Comparison of ENCODE assay signal across 23 cellular contexts in the genomic region with DNA sequence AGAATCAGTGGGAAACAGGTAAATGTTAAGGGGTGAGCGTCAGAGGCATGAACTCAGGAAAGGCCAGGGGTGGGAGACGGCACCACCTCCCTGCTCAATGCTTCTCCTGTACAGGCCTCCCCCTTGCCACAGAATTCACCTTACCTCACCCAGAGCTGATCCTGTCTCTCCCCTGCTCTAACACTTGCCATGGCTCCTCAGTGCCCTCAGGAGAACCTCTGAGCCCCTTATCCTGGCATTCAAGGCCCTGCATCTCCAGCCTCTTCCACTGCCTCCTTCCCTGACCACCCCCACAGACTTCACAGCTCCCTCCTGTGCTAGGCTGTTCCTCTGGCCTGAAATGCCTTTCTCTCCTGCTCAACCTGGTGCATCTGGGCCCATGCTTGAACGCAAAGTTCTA. TPM values are rescaled to one million over a fixed set of nuclear protein-coding genes. Genes with fewer than 3 reads are reported as not detected.
DNase-seq lines count a peak whose midpoint lies in the region; ATAC-seq, FAIRE-seq and TF ChIP-seq lines count a peak whose summit lies in the region.
"Had no signal": no experiment of that assay in that cellular context is flagged by ENCODE, and none has a peak within 500 bp of the region (broad histone marks: within the 10 kb centered on the region; RNA-seq: fewer than 3 reads in every experiment).

No MANE protein-coding gene starts in this region.

- TF ChIP-seq RAD21 in K562 (CRISPR knock-in tag; conservative IDR thresholded peaks at IDR 0.05 in 1 of 2, IDR thresholded peaks at IDR 0.05 in 1 of 2): no peak

- H3K4me2 ChIP-seq in K562 (ENCODE audit: insufficient read depth, low read length) (no peak overlapping the region), neural progenitor cell (no peak overlapping the region)

- TF ChIP-seq POLR2A in K562 (conservative IDR thresholded peaks at IDR 0.05): no peak

- in situ Hi-C loops in K562 (cut with MboI): no loop called here

- DNase-seq in RWPE2 (ENCODE audit: low spot score) (no peak), K562 (ENCODE audit: extremely low read depth in 1 of 4, low spot score in 3 of 4) (no peak), neural progenitor cell (ENCODE audit: low spot score) (no peak), Calu3 (no peak)
- no peak for DNase-seq in activated naive CD4-positive, alpha-beta T cell treated with anti-CD3 and anti-CD28 coated beads for 36 hours
- DNase-seq: C1 segment of cervical spinal cord; Caco-2; CD8-positive, alpha-beta T cell; DMS 273 treated with DMSO at 0.1 percent for 48 hours; DMS79; GF-D8; H7; HCEC 1CT had no signal

- H3K9me1 ChIP-seq in K562 (ENCODE audit: control insufficient read depth, insufficient read depth, low read length): no peaks in the 10 kb centered on the region

- H2AFZ ChIP-seq in K562 (ENCODE audit: low read depth, low read length) (no peak overlapping the region), neural progenitor cell (replicated peaks) (no peak overlapping the region)

- H3K27me3 Mint-ChIP-seq in neural progenitor cell (ENCODE audit: insufficient read depth, low read depth): peaks cover 7% of the 10 kb centered on the region
- peaks cover 7% of the 10 kb centered on the region for H3K27me3 Mint-ChIP-seq in activated naive CD4-positive, alpha-beta T cell treated with anti-CD3 and anti-CD28 coated beads for 36 hours (ENCODE audit: low read depth)
- peaks cover 76% of the 10 kb centered on the region for H3K27me3 Mint-ChIP-seq in Calu3 (ENCODE audit: unreplicated experiment)

- no peak for TF ChIP-seq EP300 in K562 (IDR thresholded peaks at IDR 0.05; ENCODE audit: low read length)

- H3K36me3 Mint-ChIP-seq in neural progenitor cell (no peaks in the 10 kb centered on the region), Calu3 (ENCODE audit: insufficient read depth, unreplicated experiment) (no peaks in the 10 kb centered on the region)
- H3K36me3 Mint-ChIP-seq in activated naive CD4-positive, alpha-beta T cell treated with anti-CD3 and anti-CD28 coated beads for 36 hours (ENCODE audit: low read depth): no peaks in the 10 kb centered on the region
- H3K36me3 Mint-ChIP-seq: CD8-positive, alpha-beta T cell had no signal

- H3K9me3 ChIP-seq in RWPE2 (ENCODE audit: severe bottlenecking) (no peaks in the 10 kb centered on the region), K562 (replicated peaks; ENCODE audit: control insufficient read depth, insufficient read depth, low read depth, low read length) (no peaks in the 10 kb centered on the region), neural progenitor cell (ENCODE audit: low read depth) (no peaks in the 10 kb centered on the region)
- H3K9me3 ChIP-seq: Caco-2 had no signal

- H3K79me2 ChIP-seq in K562 (ENCODE audit: control insufficient read depth, insufficient read depth, low read length) (no peaks in the 10 kb centered on the region), neural progenitor cell (ENCODE audit: low read depth) (no peaks in the 10 kb centered on the region)

- H3K4me3 Mint-ChIP-seq in neural progenitor cell (peak overlapping the region; percentile 9), Calu3 (ENCODE audit: low read depth, unreplicated experiment) (no peak overlapping the region)
- H3K4me3 Mint-ChIP-seq in activated naive CD4-positive, alpha-beta T cell treated with anti-CD3 and anti-CD28 coated beads for 36 hours: no peak overlapping the region
- H3K4me3 Mint-ChIP-seq: CD8-positive, alpha-beta T cell had no signal

- H3K27ac ChIP-seq in RWPE2 (ENCODE audit: poor library complexity, severe bottlenecking) (no peak overlapping the region), K562 (ENCODE audit: extremely low read depth, low read depth, low read length) (no peak overlapping the region), neural progenitor cell (no peak overlapping the region)

- H3K36me3 ChIP-seq in RWPE2 (ENCODE audit: low read depth) (no peaks in the 10 kb centered on the region), K562 (ENCODE audit: control insufficient read depth, insufficient read depth, low read length) (no peaks in the 10 kb centered on the region), neural progenitor cell (no peaks in the 10 kb centered on the region)

- peaks cover 9% of the 10 kb centered on the region for H3K27me3 ChIP-seq in RWPE2 (ENCODE audit: insufficient read depth, poor library complexity, severe bottlenecking)
- H3K27me3 ChIP-seq in K562 (ENCODE audit: control insufficient read depth in 2 of 2, insufficient read depth in 2 of 2, low read length in 2 of 2): peaks cover 54 to 79% of the 10 kb centered on the region in 2 experiments
- H3K27me3 ChIP-seq in neural progenitor cell: no peaks in the 10 kb centered on the region

- POLR2A ChIA-PET in K562 (lab: Yijun Ruan, JAX): interaction anchor here (0.6 kb wide), 1 partner anchor 23 kb away, joined by 3 read pairs; no protein-coding TSS in a partner anchor

- TF ChIP-seq CTCF in RWPE2 (IDR thresholded peaks at IDR 0.05; ENCODE audit: poor library complexity, severe bottlenecking): no peak
- TF ChIP-seq CTCF in K562 (IDR thresholded peaks at IDR 0.05 in 2 of 3, conservative IDR thresholded peaks at IDR 0.05 in 1 of 3; ENCODE audit: insufficient read depth in 2 of 3, low read depth in 1 of 3, low read length in 3 of 3): no peak
- TF ChIP-seq CTCF in neural progenitor cell (IDR thresholded peaks at IDR 0.05): no peak
- no peak for TF ChIP-seq CTCF in Calu3 (IDR thresholded peaks at IDR 0.05; ENCODE audit: unreplicated experiment)

- H3K27ac Mint-ChIP-seq in neural progenitor cell: no peak overlapping the region
- no peak overlapping the region for H3K27ac Mint-ChIP-seq in activated naive CD4-positive, alpha-beta T cell treated with anti-CD3 and anti-CD28 coated beads for 36 hours
- H3K27ac Mint-ChIP-seq in Calu3 (ENCODE audit: unreplicated experiment): no peak overlapping the region
- H3K27ac Mint-ChIP-seq: CD8-positive, alpha-beta T cell had no signal

- ATAC-seq in RWPE2 (ENCODE audit: low read depth): peak; percentile 3; the same call in 1 of the 3 replicates
- peak; percentile 19; the same call in 1 of the 3 replicates for ATAC-seq in K562
- ATAC-seq in GM19455 (IDR thresholded peaks at IDR 0.05; ENCODE audit: unreplicated experiment): no peak
- ATAC-seq: CD8-positive, alpha-beta T cell had no signal

- H3K4me1 Mint-ChIP-seq in neural progenitor cell: no peaks in the 10 kb centered on the region
- H3K4me1 Mint-ChIP-seq in activated naive CD4-positive, alpha-beta T cell treated with anti-CD3 and anti-CD28 coated beads for 36 hours (ENCODE audit: low read depth): no peaks in the 10 kb centered on the region
- H3K4me1 Mint-ChIP-seq in Calu3 (ENCODE audit: low read depth, unreplicated experiment): no peaks in the 10 kb centered on the region

- intact Hi-C loops in K562 (cut with micrococcal nuclease) (no loop called here), Calu3 (cut with micrococcal nuclease; ENCODE audit: unreplicated experiment) (no loop called here)
- intact Hi-C loops in activated naive CD4-positive, alpha-beta T cell treated with anti-CD3 and anti-CD28 coated beads for 36 hours (cut with micrococcal nuclease): no loop called here

- H4K20me1 ChIP-seq in K562 (replicated peaks; ENCODE audit: control insufficient read depth, insufficient read depth, low read length) (peaks cover 8% of the 10 kb centered on the region; the same call in 1 of the 2 replicates), neural progenitor cell (ENCODE audit: low read depth) (no peaks in the 10 kb centered on the region)

- no peaks in the 10 kb centered on the region for H3F3A ChIP-seq in neural progenitor cell (ENCODE audit: low read depth)

- H3K9ac ChIP-seq in K562 (ENCODE audit: insufficient read depth in 1 of 2, low read depth in 2 of 2, low read length in 2 of 2) (no peak overlapping the region), neural progenitor cell (no peak overlapping the region)

- BruUV-seq in K562 (replicated peaks; lab: Mats Ljungman, UMichigan) (no TSS peak), Calu3 (replicated peaks; lab: Mats Ljungman, UMichigan) (no TSS peak)

- H3K4me1 ChIP-seq in RWPE2 (ENCODE audit: insufficient read depth, poor library complexity, severe bottlenecking) (no peaks in the 10 kb centered on the region), K562 (replicated peaks in 1 of 2; ENCODE audit: control insufficient read depth in 2 of 2, insufficient read depth in 2 of 2, low read length in 2 of 2) (no peaks in the 10 kb centered on the region), neural progenitor cell (no peaks in the 10 kb centered on the region)
- H3K4me1 ChIP-seq: Caco-2 had no signal

- H3K9me3 Mint-ChIP-seq in neural progenitor cell (no peaks in the 10 kb centered on the region), Calu3 (ENCODE audit: low read depth, unreplicated experiment) (no peaks in the 10 kb centered on the region)
- no peaks in the 10 kb centered on the region for H3K9me3 Mint-ChIP-seq in activated naive CD4-positive, alpha-beta T cell treated with anti-CD3 and anti-CD28 coated beads for 36 hours
- H3K9me3 Mint-ChIP-seq: CD8-positive, alpha-beta T cell had no signal

- no peak for FAIRE-seq in K562 (lab: Jason Lieb, UNC)
- FAIRE-seq: D721Med, GM12891, GM18507, H1 had no signal

- 10% methylated on average over 3 of the region's 3 CpGs for WGBS in K562 (ENCODE audit: insufficient coverage, low coverage, missing lambda C conversion rate)

- no peak overlapping the region for H3K4me3 ChIP-seq in RWPE2 (ENCODE audit: severe bottlenecking)
- H3K4me3 ChIP-seq in K562: no peak overlapping the region
- H3K4me3 ChIP-seq in neural progenitor cell: no peak overlapping the region

- CTCF ChIA-PET in K562 (lab: Yijun Ruan, JAX; ENCODE audit: low intra/inter-chr PET ratio): no interaction called here
- CTCF ChIA-PET in activated naive CD4-positive, alpha-beta T cell treated with anti-CD3 and anti-CD28 coated beads for 36 hours (lab: Charles Lee): interaction anchor here (1.6 kb wide), 1 partner anchor 17 kb away, joined by 4 read pairs; no protein-coding TSS in a partner anchor
- CTCF ChIA-PET in Calu3 (lab: Charles Lee): no interaction called here

RNA-seq across cellular contexts. Expression of gene BPIFB1, which starts 33.9 kb away (rescaled TPM):
- total RNA-seq in K562 (2011; cell fraction: chromatin; rRNA removed; ENCODE audit: low replicate concordance): not detected in 2 replicates
- not detected in 2 replicates for total RNA-seq in K562 (2011; cell fraction: nucleolus; rRNA removed)
- not detected in 2 replicates for total RNA-seq in K562 (2011; cell fraction: nucleoplasm; rRNA removed)
- total RNA-seq in K562 (2014; rRNA removed) (not detected in 2 replicates), K562 (2014; rRNA removed; fragmentation: Illumina TruSeq; extraction: Trizol) (not detected in 2 replicates), K562 (2015; rRNA removed; fragmentation: Illumina TruSeq; extraction: Trizol) (not detected in 2 replicates), K562 (2021) (0.11 TPM in 1 of 2 replicates, not detected in the other), neural progenitor cell (ENCODE audit: low replicate concordance) (not detected in 2 replicates), Calu3 (2022) (8.5 and 9.2 TPM in 2 replicates)
- polyA plus RNA-seq in K562 (2011; rRNA removed) (not detected in 2 replicates), K562 (2014; fragmentation: Illumina TruSeq; extraction: Trizol) (not detected in 2 replicates), K562 (2014; fragmentation: Nextera tagmentation; extraction: Ambion mirVana) (not detected), K562 (2014; rRNA removed) (not detected in 2 replicates)
- polyA plus RNA-seq in K562 (2011; cell fraction: cytosol; rRNA removed): not detected in 2 replicates
- polyA plus RNA-seq in K562 (2011; cell fraction: nucleus; rRNA removed): not detected in 2 replicates
- not detected in 2 replicates for polyA plus RNA-seq in K562 (2012)
- not detected in 2 replicates for polyA minus RNA-seq in K562 (2011; rRNA and poly(A)+ RNA removed)
- not detected in 2 replicates for polyA minus RNA-seq in K562 (2011; cell fraction: cytosol; rRNA and poly(A)+ RNA removed)
- polyA minus RNA-seq in K562 (2011; cell fraction: nucleus; rRNA and poly(A)+ RNA removed): not detected in 2 replicates
- not detected for total RNA-seq in activated naive CD4-positive, alpha-beta T cell treated with anti-CD3 and anti-CD28 coated beads for 36 hours
- total RNA-seq: A172; A673; Caco-2; CD8-positive, alpha-beta T cell; Daoy; G401; H1; H7 had no signal
- polyA plus RNA-seq: BJ, H1 had no signal
